9 cellular contexts compared by ENCODE assay signal in genomic region chr17:27532269-27533067, GRCh38.
DNase-seq lines count a peak whose midpoint lies in the region; ATAC-seq and TF ChIP-seq lines count a peak whose summit lies in the region.
"Had no signal": no experiment of that assay in that cellular context is flagged by ENCODE, and none has a peak within 500 bp of the region (broad histone marks: within the 10 kb centered on the region; RNA-seq: fewer than 3 reads in every experiment).

No MANE protein-coding gene starts in this region.

- DNase-seq in activated T-cell treated with anti-CD3 and anti-CD28 coated beads, Interleukin-2, amount 50 U/mL, for 24 hours = no peak
- no peak for DNase-seq in activated T-cell treated with anti-CD3 and anti-CD28 coated beads, Interleukin-2, amount 50 U/mL, for 1 hour
- peak in 12 of 61 donors; percentile 13 to 47 (median 24) for DNase-seq in caudate nucleus (lab: John Stamatoyannopoulos, UW)
- peak; percentile 92 for DNase-seq in lower lobe of right lung
- DNase-seq in upper lobe of left lung = peak in 1 of 2 donors; percentile 96
- DNase-seq in GM23248 = no peak
- no peak for DNase-seq in kidney glomerular epithelial cell (lab: John Stamatoyannopoulos, UW)
- no peak for DNase-seq in NCI-H1694 (lab: John Stamatoyannopoulos, UW)
- DNase-seq: T-helper 9 cell had no signal

- H3K79me2 ChIP-seq in GM23248 (ENCODE audit: insufficient read depth) = no peaks in the 10 kb centered on the region

- intact Hi-C loops in lower lobe of right lung (cut with DNase I) = no loop called here

- 37 to 61% methylated on average over 16 to 20 of the region's 20 CpGs for WGBS in upper lobe of left lung, 2 donors
- WGBS in GM23248 (ENCODE audit: low coverage in 1 of 2, low lambda C conversion rate in 2 of 2, missing lambda C conversion rate in 2 of 2), 2 experiments = 87 to 88% methylated on average over 20 of the region's 20 CpGs

- peak in 3 of 4 donors; percentile 34 to 96 (median 42) for TF ChIP-seq EP300 in upper lobe of left lung (IDR thresholded peaks at IDR 0.05)

- H3K27ac Mint-ChIP-seq in activated T-cell treated with anti-CD3 and anti-CD28 coated beads, Interleukin-2, amount 50 U/mL, for 24 hours = peak overlapping the region; percentile 39

- H3K27me3 ChIP-seq in lower lobe of right lung (ENCODE audit: low read depth) = no peaks in the 10 kb centered on the region
- H3K27me3 ChIP-seq in upper lobe of left lung = no peaks in the 10 kb centered on the region
- H3K27me3 ChIP-seq in GM23248 (replicated peaks; ENCODE audit: insufficient read depth) = no peaks in the 10 kb centered on the region

- no peaks in the 10 kb centered on the region for H4K20me1 ChIP-seq in GM23248 (ENCODE audit: insufficient read depth)

- H3K4me1 Mint-ChIP-seq in activated T-cell treated with anti-CD3 and anti-CD28 coated beads, Interleukin-2, amount 50 U/mL, for 24 hours (ENCODE audit: low read depth) = peaks cover 57% of the 10 kb centered on the region

- H3K4me2 ChIP-seq in GM23248 (ENCODE audit: unreplicated experiment) = no peak overlapping the region

- H3K27me3 Mint-ChIP-seq in activated T-cell treated with anti-CD3 and anti-CD28 coated beads, Interleukin-2, amount 50 U/mL, for 24 hours = no peaks in the 10 kb centered on the region

- H2AFZ ChIP-seq in GM23248 = no peak overlapping the region

- H3K9me2 ChIP-seq in GM23248 (ENCODE audit: insufficient read depth) = no peaks in the 10 kb centered on the region

- in situ Hi-C loops in GM23248 (cut with MboI) = loop anchor here (25.0 kb wide), 1 partner anchor 105 kb away; the partner anchor contains the start of gene LGALS9

- peaks cover 11% of the 10 kb centered on the region for H3K36me3 Mint-ChIP-seq in activated T-cell treated with anti-CD3 and anti-CD28 coated beads, Interleukin-2, amount 50 U/mL, for 24 hours (ENCODE audit: low read depth)

- H3K36me3 ChIP-seq in lower lobe of right lung = no peaks in the 10 kb centered on the region
- no peaks in the 10 kb centered on the region for H3K36me3 ChIP-seq in upper lobe of left lung
- H3K36me3 ChIP-seq in GM23248 (ENCODE audit: low read depth) = no peaks in the 10 kb centered on the region

- no peak overlapping the region for H3K4me3 Mint-ChIP-seq in activated T-cell treated with anti-CD3 and anti-CD28 coated beads, Interleukin-2, amount 50 U/mL, for 24 hours

- TF ChIP-seq POLR2A in upper lobe of left lung (IDR thresholded peaks at IDR 0.05) = peak in 2 of 4 donors; percentile 46 to 70

- no peaks in the 10 kb centered on the region for H3K9me3 ChIP-seq in lower lobe of right lung
- no peaks in the 10 kb centered on the region for H3K9me3 ChIP-seq in upper lobe of left lung
- H3K9me3 ChIP-seq in GM23248 (ENCODE audit: low read depth) = no peaks in the 10 kb centered on the region

- ATAC-seq in lower lobe of right lung (peak; percentile 87 to 89), upper lobe of left lung (ENCODE audit: low FRiP score in 2 of 2) (peak; percentile 70 to 89)

- H3K9ac ChIP-seq in GM23248 = no peak overlapping the region

- peak overlapping the region; percentile 83 for H3K27ac ChIP-seq in caudate nucleus (ENCODE audit: low read depth, low read length)
- peak overlapping the region; percentile 82 for H3K27ac ChIP-seq in lower lobe of right lung
- peak overlapping the region; percentile 68 to 88 (median 82) for H3K27ac ChIP-seq in upper lobe of left lung
- no peak overlapping the region for H3K27ac ChIP-seq in GM23248

- no peak overlapping the region for H3K4me3 ChIP-seq in lower lobe of right lung
- no peak overlapping the region for H3K4me3 ChIP-seq in upper lobe of left lung
- H3K4me3 ChIP-seq in GM23248 = no peak overlapping the region

- TF ChIP-seq CTCF in lower lobe of right lung (IDR thresholded peaks at IDR 0.05) (no peak), upper lobe of left lung (IDR thresholded peaks at IDR 0.05) (no peak)

- H3K9me3 Mint-ChIP-seq in activated T-cell treated with anti-CD3 and anti-CD28 coated beads, Interleukin-2, amount 50 U/mL, for 24 hours = no peaks in the 10 kb centered on the region

- H3K4me1 ChIP-seq in lower lobe of right lung = peaks cover 89% of the 10 kb centered on the region
- peaks cover 51 to 82% (median 77%) of the 10 kb centered on the region in 4 donors for H3K4me1 ChIP-seq in upper lobe of left lung
- peaks cover 27% of the 10 kb centered on the region for H3K4me1 ChIP-seq in GM23248 (ENCODE audit: insufficient read depth)

- peaks cover 18% of the 10 kb centered on the region; the same call in 1 of the 2 replicates for H3F3A ChIP-seq in GM23248 (ENCODE audit: insufficient read depth)
